ENCODE assay signal across 9 cellular contexts in the genomic region with DNA sequence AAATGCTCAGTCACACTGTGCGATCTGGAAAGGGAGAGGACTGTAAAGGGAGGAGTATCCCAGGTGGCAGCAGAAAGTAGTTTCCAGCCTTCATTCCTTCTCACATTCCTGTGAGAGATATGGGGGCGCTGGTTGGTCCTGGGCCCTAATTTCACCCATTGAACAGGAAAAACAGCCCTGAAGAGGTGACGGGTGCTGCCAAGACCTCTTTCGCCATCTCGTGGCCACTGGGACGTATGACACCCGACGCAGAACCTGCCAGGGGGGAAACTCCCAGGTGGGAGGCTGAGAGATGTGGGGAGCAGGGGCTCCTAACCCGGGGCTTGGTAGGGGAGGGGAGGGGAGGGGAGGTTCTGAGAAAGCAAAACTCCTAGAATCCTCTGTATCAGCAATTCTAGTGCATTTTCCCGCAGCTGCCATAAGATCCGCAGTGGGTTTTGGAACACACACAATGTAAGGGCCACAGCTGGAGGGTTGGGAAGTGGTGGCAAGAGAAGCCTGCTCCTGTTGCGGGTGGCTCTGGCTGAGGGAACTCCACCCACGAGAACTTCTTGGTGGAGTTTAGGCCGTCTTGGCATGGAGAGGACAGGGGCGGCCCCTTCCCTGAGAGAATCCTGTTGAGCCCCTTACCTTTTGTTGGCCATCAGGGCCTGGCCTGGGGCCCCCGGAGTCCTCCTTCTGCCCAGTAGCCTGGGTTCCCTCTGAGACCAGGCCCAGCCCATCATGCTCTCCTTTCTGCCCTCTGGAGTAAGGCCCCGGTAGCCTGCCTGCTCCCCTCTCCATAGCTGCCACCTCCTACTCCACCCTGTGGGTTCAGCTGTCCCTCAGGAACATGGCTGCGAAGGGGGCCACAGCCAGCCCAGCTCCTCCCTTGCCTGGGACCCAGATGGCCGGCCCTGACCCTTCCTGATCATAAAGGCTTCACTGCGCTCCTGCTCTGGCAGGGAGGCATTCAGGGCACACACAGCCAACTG.
A peak's percentile ranks its signal among the peaks of the same experiment; 100 is the strongest.
DNase-seq lines count a peak whose midpoint lies in the region; ATAC-seq, FAIRE-seq and TF ChIP-seq lines count a peak whose summit lies in the region.
"Had no signal": no experiment of that assay in that cellular context is flagged by ENCODE, and none has a peak within 500 bp of the region (broad histone marks: within the 10 kb centered on the region; RNA-seq: fewer than 3 reads in every experiment).

No MANE protein-coding gene starts in this region.

- no peaks in the 10 kb centered on the region for H3K79me2 ChIP-seq in OCI-LY3 (ENCODE audit: low read length)
- H3K79me2 ChIP-seq in hepatocyte, result no peaks in the 10 kb centered on the region

- no peak overlapping the region for H3K9ac ChIP-seq in OCI-LY3 (ENCODE audit: low read length)

- H3K4me3 ChIP-seq in BE2C (ENCODE audit: low read depth, low read length) (no peak overlapping the region), OCI-LY3 (ENCODE audit: low read length) (no peak overlapping the region), hepatocyte (no peak overlapping the region)
- H3K4me3 ChIP-seq: skin epidermis had no signal

- ATAC-seq in HG02981 (IDR thresholded peaks at IDR 0.05; ENCODE audit: unreplicated experiment), result peak; percentile 79

- DNase-seq in BE2C (peak; percentile 44), GM18507 (ENCODE audit: extremely low spot score, insufficient read length, low read depth) (peak; percentile 11), hepatocyte (ENCODE audit: low spot score) (peak; percentile 52), ureter (ENCODE audit: low spot score) (no peak)
- DNase-seq in activated T-helper 9 cell treated with anti-CD3 and anti-CD28 coated beads, Interleukin-2, amount 50 U/mL, for 16 hours (ENCODE audit: low read depth), result peak; percentile 29
- peak; percentile 56 for DNase-seq in stimulated activated CD4-positive, alpha-beta T cell treated with anti-CD3 and anti-CD28 coated beads, Interleukin-15, amount 100 ng/mL, for 24 hours

- no peaks in the 10 kb centered on the region for H3K27me3 ChIP-seq in BE2C
- no peaks in the 10 kb centered on the region for H3K27me3 ChIP-seq in OCI-LY3 (ENCODE audit: low read depth, low read length)
- H3K27me3 ChIP-seq in hepatocyte, result no peaks in the 10 kb centered on the region

- H3K9me3 ChIP-seq in BE2C (no peaks in the 10 kb centered on the region), OCI-LY3 (ENCODE audit: insufficient read depth, low read length) (no peaks in the 10 kb centered on the region), hepatocyte (ENCODE audit: low read depth) (no peaks in the 10 kb centered on the region)

- TF ChIP-seq CTCF in BE2C (IDR thresholded peaks at IDR 0.05; ENCODE audit: low read depth, low read length) (peak; percentile 69), OCI-LY3 (IDR thresholded peaks at IDR 0.05; ENCODE audit: low read depth, low read length) (peak; percentile 56), hepatocyte (IDR thresholded peaks at IDR 0.05; ENCODE audit: poor library complexity) (peak; percentile 48)

- H3K4me1 ChIP-seq in BE2C (no peaks in the 10 kb centered on the region), OCI-LY3 (ENCODE audit: low read length) (no peaks in the 10 kb centered on the region), hepatocyte (ENCODE audit: insufficient read depth) (no peaks in the 10 kb centered on the region)

- H3K27ac ChIP-seq in OCI-LY3 (ENCODE audit: low read length) (no peak overlapping the region), hepatocyte (no peak overlapping the region)
- H3K27ac ChIP-seq: skin epidermis had no signal

- 54% methylated on average over 20 of the region's 20 CpGs for WGBS in hepatocyte (ENCODE audit: low lambda C conversion rate, missing lambda C conversion rate)

- H4K20me1 ChIP-seq in OCI-LY3 (ENCODE audit: insufficient read depth, low read length) (no peaks in the 10 kb centered on the region), hepatocyte (ENCODE audit: insufficient read depth, poor library complexity, severe bottlenecking) (no peaks in the 10 kb centered on the region)

- H2AFZ ChIP-seq in OCI-LY3 (ENCODE audit: low read depth, low read length), result 0 out of 2 replicates have a peak overlapping the region, but pooled peaks have one; percentile 15
- H2AFZ ChIP-seq in hepatocyte, result no peak overlapping the region

- no peak overlapping the region for H3K4me2 ChIP-seq in OCI-LY3 (ENCODE audit: low read length)
- H3K4me2 ChIP-seq in hepatocyte, result no peak overlapping the region

- no peaks in the 10 kb centered on the region for H3K9me2 ChIP-seq in hepatocyte (replicated peaks; ENCODE audit: insufficient read depth)

- FAIRE-seq in GM18507 (lab: Jason Lieb, UNC), result peak; percentile 73

- H3K36me3 ChIP-seq in BE2C, result no peaks in the 10 kb centered on the region
- H3K36me3 ChIP-seq in OCI-LY3 (replicated peaks; ENCODE audit: low read depth, low read length), result no peaks in the 10 kb centered on the region
- H3K36me3 ChIP-seq in hepatocyte (replicated peaks; ENCODE audit: insufficient read depth, low read depth), result no peaks in the 10 kb centered on the region
